8 cellular contexts compared by ENCODE assay signal in genomic region chr18:7452331-7452730, GRCh38.
A peak's percentile ranks its signal among the peaks of the same experiment; 100 is the strongest.
DNase-seq lines count a peak whose midpoint lies in the region; ATAC-seq, FAIRE-seq and TF ChIP-seq lines count a peak whose summit lies in the region.

No MANE protein-coding gene starts in this region.

- TF ChIP-seq CTCF in AG09309 (IDR thresholded peaks at IDR 0.05; ENCODE audit: control insufficient read depth, insufficient read depth, low read depth, low read length, missing control alignments): peak; percentile 71
- TF ChIP-seq CTCF in fibroblast of mammary gland (conservative IDR thresholded peaks at IDR 0.05; ENCODE audit: control insufficient read depth, insufficient read depth, low read depth, low read length): peak; percentile 55
- TF ChIP-seq CTCF in pancreas (IDR thresholded peaks at IDR 0.05): peak in 3 of 4 donors; percentile 39 to 59 (median 55)

- no peaks in the 10 kb centered on the region for H3K79me2 ChIP-seq in GM23248 (ENCODE audit: insufficient read depth)

- H3K36me3 ChIP-seq in GM23248 (ENCODE audit: low read depth) (no peaks in the 10 kb centered on the region), pancreas (no peaks in the 10 kb centered on the region)

- intact Hi-C loops in pancreas (cut with DNase I): no loop called here

- H3K4me1 ChIP-seq in GM23248 (ENCODE audit: insufficient read depth) (no peaks in the 10 kb centered on the region), pancreas (no peaks in the 10 kb centered on the region)

- no peak overlapping the region for H3K4me3 ChIP-seq in AG09309 (ENCODE audit: control insufficient read depth, low read depth, low read length)
- no peak overlapping the region for H3K4me3 ChIP-seq in GM23248
- H3K4me3 ChIP-seq in fibroblast of mammary gland (ENCODE audit: control insufficient read depth, low read depth, low read length): no peak overlapping the region
- H3K4me3 ChIP-seq in pancreas: no peak overlapping the region

- H3K27me3 ChIP-seq in GM23248 (replicated peaks; ENCODE audit: insufficient read depth): no peaks in the 10 kb centered on the region; the same call in none of the 2 replicates
- H3K27me3 ChIP-seq in pancreas: no peaks in the 10 kb centered on the region

- 32 to 35% methylated on average over 6 of the region's 6 CpGs for WGBS in GM23248 (ENCODE audit: low coverage in 1 of 2, low lambda C conversion rate in 2 of 2, missing lambda C conversion rate in 2 of 2), 2 experiments
- WGBS in pancreas, 2 donors: 23% methylated on average over 6 of the region's 6 CpGs

- H3K4me2 ChIP-seq in GM23248 (ENCODE audit: unreplicated experiment): no peak overlapping the region

- H4K20me1 ChIP-seq in GM23248 (ENCODE audit: insufficient read depth): no peaks in the 10 kb centered on the region

- DNase-seq in AG09309 (ENCODE audit: low read depth) (no peak), GM23248 (peak; percentile 54), RCC 7860 (ENCODE audit: low spot score) (peak; percentile 8), fibroblast of mammary gland (ENCODE audit: low read depth) (peak; percentile 23), pancreas (peak in 4 of 6 donors; percentile 5 to 66 (median 42))
- no peak for DNase-seq in activated naive CD4-positive, alpha-beta T cell treated with Interleukin-2 at 50 U/mL for 16 hours

- no peaks in the 10 kb centered on the region for H3F3A ChIP-seq in GM23248 (ENCODE audit: insufficient read depth)

- H2AFZ ChIP-seq in GM23248: no peak overlapping the region

- FAIRE-seq in RCC 7860 (lab: Jason Lieb, UNC) (no peak), pancreas (lab: Jason Lieb, UNC) (no peak)

- in situ Hi-C loops in GM23248 (cut with MboI): no loop called here

- H3K9me3 ChIP-seq in GM23248 (ENCODE audit: low read depth) (no peaks in the 10 kb centered on the region), pancreas (no peaks in the 10 kb centered on the region)

- H3K9ac ChIP-seq in GM23248: no peak overlapping the region

- H3K27ac ChIP-seq in GM23248 (no peak overlapping the region), pancreas (no peak overlapping the region)

- ATAC-seq in pancreas (peak; percentile 72 to 91 (median 88)), GM21528 (IDR thresholded peaks at IDR 0.05; ENCODE audit: low FRiP score, unreplicated experiment) (no peak), HG03095 (IDR thresholded peaks at IDR 0.05; ENCODE audit: unreplicated experiment) (no peak)

- H3K9me2 ChIP-seq in GM23248 (ENCODE audit: insufficient read depth): no peaks in the 10 kb centered on the region

Comparison
In these comparisons a context has a peak if more than half of its experiments do, and no peak if none do; other contexts are left out.
1. DNase-seq: peak in GM23248 (single experiment), RCC 7860 (single experiment), fibroblast of mammary gland (single experiment) and pancreas (4 of 6); none in AG09309 (single experiment) and activated naive CD4-positive, alpha-beta T cell treated with Interleukin-2 at 50 U/mL for 16 hours (single experiment).
2. ATAC-seq: peak in pancreas (4 of 4); none in GM21528 (single experiment) and HG03095 (single experiment).
3. Peak in every context shown above with its lines, with median percentiles within 50 percentile points of each other: CTCF ChIP-seq.